Comparison of ENCODE assay signal across 26 cellular contexts in the genomic region with DNA sequence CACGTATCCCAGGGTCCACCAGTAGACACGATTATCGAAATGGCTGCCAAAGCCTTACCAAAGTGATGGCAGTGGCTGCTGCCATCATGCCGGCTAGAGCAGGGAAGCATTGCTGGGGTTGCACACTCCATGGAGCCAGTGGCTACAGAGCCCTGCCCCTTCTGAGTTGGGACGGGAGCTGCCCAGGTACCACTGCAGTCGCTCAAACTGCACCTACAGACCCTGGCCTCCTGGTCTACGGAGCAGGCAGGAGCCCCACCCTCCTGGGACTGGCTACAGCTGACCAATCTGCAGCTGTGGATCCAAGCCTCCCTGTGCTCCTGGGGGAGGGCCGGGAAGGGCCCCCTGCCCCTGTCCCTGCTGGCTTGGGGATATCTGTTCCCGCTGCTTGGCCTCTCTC.
A peak's percentile ranks its signal among the peaks of the same experiment; 100 is the strongest.
DNase-seq lines count a peak whose midpoint lies in the region; ATAC-seq and TF ChIP-seq lines count a peak whose summit lies in the region.
"Had no signal": no experiment of that assay in that cellular context is flagged by ENCODE, and none has a peak within 500 bp of the region (broad histone marks: within the 10 kb centered on the region; RNA-seq: fewer than 3 reads in every experiment).

No MANE protein-coding gene starts in this region.

- CTCF ChIA-PET in Panc1 (lab: Charles Lee): no interaction called here
- CTCF ChIA-PET in Caco-2 (lab: Charles Lee): interaction anchor here (0.6 kb wide), 1 partner anchor 9 kb away, joined by 3 read pairs; no protein-coding TSS in a partner anchor

- no peak overlapping the region for H3K4me3 Mint-ChIP-seq in stimulated activated naive B cell treated with anti-CD40 and anti-IgM and Interleukin-4, amounts not matched to agents 10 μg/mL and 1 μg/mL and 100 μg/mL, for 72 hours
- no peak overlapping the region for H3K4me3 Mint-ChIP-seq in Caco-2 (ENCODE audit: unreplicated experiment)
- H3K4me3 Mint-ChIP-seq: CD8-positive, alpha-beta T cell; HFFc6 had no signal

- peak overlapping the region; percentile 90 for H3K27ac Mint-ChIP-seq in stimulated activated naive B cell treated with anti-CD40 and anti-IgM and Interleukin-4, amounts not matched to agents 10 μg/mL and 1 μg/mL and 100 μg/mL, for 72 hours
- no peak overlapping the region for H3K27ac Mint-ChIP-seq in Caco-2 (ENCODE audit: unreplicated experiment)
- H3K27ac Mint-ChIP-seq: CD8-positive, alpha-beta T cell; HFFc6 had no signal

- peaks cover 19 to 66% (median 32%) of the 10 kb centered on the region in 11 experiments for H3K36me3 ChIP-seq in BLaER1 treated with 17β-estradiol and CSF1 and Interleukin-3, amounts not matched to agents 10 nM and 100 nM
- H3K36me3 ChIP-seq in Panc1 (ENCODE audit: control insufficient read depth, insufficient read depth, low read length): no peaks in the 10 kb centered on the region
- peaks cover 0 to 2% of the 10 kb centered on the region in 2 donors for H3K36me3 ChIP-seq in neuronal stem cell (replicated peaks in 1 of 2; ENCODE audit: control insufficient read depth in 2 of 2, insufficient read depth in 2 of 2, low read length in 2 of 2)
- H3K36me3 ChIP-seq in Caco-2 (ENCODE audit: control insufficient read depth, insufficient read depth, low read length): no peaks in the 10 kb centered on the region
- H3K36me3 ChIP-seq: HAP-1 had no signal

- WGBS in neuronal stem cell (ENCODE audit: extremely low coverage in 2 of 2, insufficient read length in 2 of 2, insufficient replicate concordance in 1 of 2), 2 donors: no CpG with 5 or more reads among the region's 9 CpGs

- H2BK5ac ChIP-seq in neuronal stem cell (ENCODE audit: low read length): peak overlapping the region; percentile 39

- no peak overlapping the region for H3K4me3 ChIP-seq in BLaER1 treated with 17β-estradiol and CSF1 and Interleukin-3, amounts not matched to agents 10 nM and 100 nM
- H3K4me3 ChIP-seq in Panc1 (ENCODE audit: low read depth in 2 of 2, low read length in 2 of 2): no peak overlapping the region
- H3K4me3 ChIP-seq in neuronal stem cell (ENCODE audit: low read length in 2 of 2): no peak overlapping the region
- H3K4me3 ChIP-seq in Caco-2 (ENCODE audit: low read depth, low read length): no peak overlapping the region
- H3K4me3 ChIP-seq: HAP-1 had no signal

- peak overlapping the region in 2 of 11 experiments; percentile 45 to 61; a peak in 4 of 22 replicates for H3K4me2 ChIP-seq in BLaER1 treated with 17β-estradiol and CSF1 and Interleukin-3, amounts not matched to agents 10 nM and 100 nM
- H3K4me2 ChIP-seq in neuronal stem cell (ENCODE audit: insufficient read depth, low read length, poor library complexity, severe bottlenecking): no peak overlapping the region
- H3K4me2 ChIP-seq: KMS-11, SK-N-SH had no signal

- 0 out of 22 replicates have a peak overlapping the region, but pooled peaks of 1 of the 11 experiments have one; percentile 51 for H3K9ac ChIP-seq in BLaER1 treated with 17β-estradiol and CSF1 and Interleukin-3, amounts not matched to agents 10 nM and 100 nM
- no peak overlapping the region for H3K9ac ChIP-seq in neuronal stem cell (ENCODE audit: low read depth, low read length, poor library complexity)
- H3K9ac ChIP-seq: KMS-11, SK-N-SH had no signal

- H4K91ac ChIP-seq in neuronal stem cell (ENCODE audit: low read depth, low read length, poor library complexity): no peak overlapping the region

- H2BK120ac ChIP-seq in neuronal stem cell (ENCODE audit: low read depth, low read length): no peak overlapping the region

- peak overlapping the region; percentile 46 for H2AK5ac ChIP-seq in neuronal stem cell (ENCODE audit: low read depth, low read length)

- H3K23ac ChIP-seq in neuronal stem cell (ENCODE audit: low read depth, low read length, poor library complexity): peak overlapping the region; percentile 55

- H3K4me1 ChIP-seq in BLaER1 treated with 17β-estradiol and CSF1 and Interleukin-3, amounts not matched to agents 10 nM and 100 nM: peaks cover 0 to 63% (median 0%) of the 10 kb centered on the region in 10 experiments; a peak in 6 of 20 replicates
- H3K4me1 ChIP-seq in Panc1 (ENCODE audit: control insufficient read depth, insufficient read depth, low read length) (no peaks in the 10 kb centered on the region), neuronal stem cell (ENCODE audit: control insufficient read depth in 2 of 2, insufficient read depth in 1 of 2, low read depth in 1 of 2, low read length in 2 of 2) (no peaks in the 10 kb centered on the region), Caco-2 (no peaks in the 10 kb centered on the region)
- H3K4me1 ChIP-seq: HAP-1 had no signal

- no peaks in the 10 kb centered on the region for H3K27me3 Mint-ChIP-seq in stimulated activated naive B cell treated with anti-CD40 and anti-IgM and Interleukin-4, amounts not matched to agents 10 μg/mL and 1 μg/mL and 100 μg/mL, for 72 hours
- no peaks in the 10 kb centered on the region for H3K27me3 Mint-ChIP-seq in Caco-2 (ENCODE audit: insufficient read depth, unreplicated experiment)

- in situ Hi-C loops in Panc1 (cut with HindIII; ENCODE audit: low pct_unique_long_range_greater_than_20kb, low sequenced_read_pairs): no loop called here

- ATAC-seq in Panc1 (peak; percentile 42; the same call in 1 of the 2 replicates), HG03432 (IDR thresholded peaks at IDR 0.05; ENCODE audit: unreplicated experiment) (no peak)
- ATAC-seq in stimulated activated naive B cell treated with anti-CD40 and anti-IgM and Interleukin-4, amounts not matched to agents 10 μg/mL and 1 μg/mL and 100 μg/mL, for 72 hours (replicated peaks): no peak
- ATAC-seq: CD8-positive, alpha-beta T cell had no signal

- no peak overlapping the region for H3K4ac ChIP-seq in neuronal stem cell (ENCODE audit: low read length)

- peak overlapping the region; percentile 39 for H3K14ac ChIP-seq in neuronal stem cell (ENCODE audit: low read length)

- H2BK12ac ChIP-seq in neuronal stem cell (ENCODE audit: low read length): no peak overlapping the region

- POLR2A ChIA-PET in Panc1 (lab: Charles Lee) (no interaction called here), Caco-2 (lab: Charles Lee) (no interaction called here)

- peaks cover 0 to 4% of the 10 kb centered on the region in 2 donors for H3K9me3 Mint-ChIP-seq in stimulated activated naive B cell treated with anti-CD40 and anti-IgM and Interleukin-4, amounts not matched to agents 10 μg/mL and 1 μg/mL and 100 μg/mL, for 72 hours
- no peaks in the 10 kb centered on the region for H3K9me3 Mint-ChIP-seq in Caco-2 (ENCODE audit: unreplicated experiment)
- H3K9me3 Mint-ChIP-seq: CD8-positive, alpha-beta T cell; HFFc6 had no signal

- H3K9me3 ChIP-seq in BLaER1 treated with 17β-estradiol and CSF1 and Interleukin-3, amounts not matched to agents 10 nM and 100 nM (replicated peaks in 1 of 11): peaks cover 0 to 14% (median 0%) of the 10 kb centered on the region in 11 experiments; a peak in 4 of 22 replicates
- no peaks in the 10 kb centered on the region for H3K9me3 ChIP-seq in Panc1 (ENCODE audit: control insufficient read depth, insufficient read depth, low read depth, low read length)
- no peaks in the 10 kb centered on the region for H3K9me3 ChIP-seq in neuronal stem cell (replicated peaks in 1 of 2; ENCODE audit: control insufficient read depth in 2 of 2, insufficient read depth in 1 of 2, low read depth in 1 of 2, low read length in 2 of 2)
- H3K9me3 ChIP-seq in Caco-2: no peaks in the 10 kb centered on the region
- H3K9me3 ChIP-seq: HAP-1, SK-N-SH had no signal

- H3K79me1 ChIP-seq in neuronal stem cell (ENCODE audit: low read depth, low read length): no peaks in the 10 kb centered on the region

- peaks cover 23 to 30% of the 10 kb centered on the region in 2 donors for H3K36me3 Mint-ChIP-seq in stimulated activated naive B cell treated with anti-CD40 and anti-IgM and Interleukin-4, amounts not matched to agents 10 μg/mL and 1 μg/mL and 100 μg/mL, for 72 hours
- no peaks in the 10 kb centered on the region for H3K36me3 Mint-ChIP-seq in Caco-2 (ENCODE audit: insufficient read depth, unreplicated experiment)

- peak overlapping the region in 6 of 11 experiments; percentile 2 to 50 (median 26); a peak in 8 of 22 replicates for H3K27ac ChIP-seq in BLaER1 treated with 17β-estradiol and CSF1 and Interleukin-3, amounts not matched to agents 10 nM and 100 nM
- no peak overlapping the region for H3K27ac ChIP-seq in Panc1 (ENCODE audit: low read length)
- H3K27ac ChIP-seq in neuronal stem cell (replicated peaks; ENCODE audit: low read length): no peak overlapping the region
- H3K27ac ChIP-seq: C4-2B, KMS-11 had no signal

- TF ChIP-seq CTCF in Panc1 (IDR thresholded peaks at IDR 0.05) (no peak), Caco-2 (IDR thresholded peaks at IDR 0.05; ENCODE audit: insufficient read depth in 1 of 2, low read depth in 1 of 2, low read length in 1 of 2, severe bottlenecking in 1 of 2, unreplicated experiment in 1 of 2) (no peak)

- H2BK15ac ChIP-seq in neuronal stem cell (ENCODE audit: low read length): no peak overlapping the region

- no peak overlapping the region for H4K8ac ChIP-seq in neuronal stem cell (ENCODE audit: low read depth, low read length)

- no peak overlapping the region for H2AFZ ChIP-seq in neuronal stem cell (ENCODE audit: low read length)

- DNase-seq in Panc1 (ENCODE audit: low read depth, low spot score) (no peak), neuronal stem cell (ENCODE audit: low spot score) (no peak), DMS 273 (lab: John Stamatoyannopoulos, UW; ENCODE audit: unreplicated experiment) (no peak), Caco-2 (no peak), NOMO-1 treated with dmso at 0.1 percent for 144 hours (lab: John Stamatoyannopoulos, UW; ENCODE audit: unreplicated experiment) (no peak)
- no peak for DNase-seq in stimulated activated naive B cell treated with anti-CD40 and anti-IgM and Interleukin-4, amounts not matched to agents 10 μg/mL and 1 μg/mL and 100 μg/mL, for 72 hours
- DNase-seq: AML-193; CD8-positive, alpha-beta T cell; DND-41; GOT3; HFFc6; IMR-90; NCI-H1048; NCI-H1417; NCI-H1694; NCI-H2081; NCI-H226; NCI-H510A; NCI-H69; SK-N-SH; SW 1271 had no signal

- H3K27me3 ChIP-seq in BLaER1 treated with 17β-estradiol and CSF1 and Interleukin-3, amounts not matched to agents 10 nM and 100 nM: no peaks in the 10 kb centered on the region
- H3K27me3 ChIP-seq in Panc1 (ENCODE audit: control insufficient read depth, insufficient read depth, low read length): no peaks in the 10 kb centered on the region
- H3K27me3 ChIP-seq in neuronal stem cell (ENCODE audit: control insufficient read depth in 3 of 3, insufficient read depth in 3 of 3, low read depth in 1 of 3, low read length in 3 of 3): no peaks in the 10 kb centered on the region
- no peaks in the 10 kb centered on the region for H3K27me3 ChIP-seq in Caco-2 (replicated peaks; ENCODE audit: control insufficient read depth, insufficient read depth, low read length)

- H3K18ac ChIP-seq in neuronal stem cell (ENCODE audit: low read length): peak overlapping the region; percentile 7

- H3K4me1 Mint-ChIP-seq in stimulated activated naive B cell treated with anti-CD40 and anti-IgM and Interleukin-4, amounts not matched to agents 10 μg/mL and 1 μg/mL and 100 μg/mL, for 72 hours: peaks cover 23 to 35% of the 10 kb centered on the region in 2 donors
- no peaks in the 10 kb centered on the region for H3K4me1 Mint-ChIP-seq in Caco-2 (ENCODE audit: low read depth, unreplicated experiment)

- peaks cover 0 to 13% (median 0%) of the 10 kb centered on the region in 11 experiments; a peak in 3 of 22 replicates for H4K20me1 ChIP-seq in BLaER1 treated with 17β-estradiol and CSF1 and Interleukin-3, amounts not matched to agents 10 nM and 100 nM

- intact Hi-C loops in Panc1 (cut with micrococcal nuclease; ENCODE audit: unreplicated experiment) (loop anchor here (2.0 kb wide), 1 partner anchor 251 kb away; no protein-coding TSS in a partner anchor), Caco-2 (cut with micrococcal nuclease; ENCODE audit: unreplicated experiment) (loop anchor here (2.0 kb wide), 1 partner anchor 317 kb away; no protein-coding TSS in a partner anchor)

- BruUV-seq in Panc1 (replicated peaks; lab: Mats Ljungman, UMichigan) (no TSS peak), Caco-2 (replicated peaks; lab: Mats Ljungman, UMichigan) (no TSS peak)

Comparison
In these comparisons a context has a peak if more than half of its experiments do, and no peak if none do; other contexts are left out.
1. H3K27ac ChIP-seq: peak in BLaER1 treated with 17β-estradiol and CSF1 and Interleukin-3, amounts not matched to agents 10 nM and 100 nM (6 of 11); none in Panc1 (single experiment) and neuronal stem cell (single experiment).